ENCODE assay signal across 39 cellular contexts in genomic region chr1:7905262-7905661, GRCh38. TPM values are rescaled to one million over a fixed set of nuclear protein-coding genes. Genes with fewer than 3 reads are reported as not detected.
"Had no signal": no experiment of that assay in that cellular context is flagged by ENCODE, and none has a peak within 500 bp of the region (broad histone marks: within the 10 kb centered on the region; RNA-seq: fewer than 3 reads in every experiment).

No MANE protein-coding gene starts in this region.

- H3K27me3 Mint-ChIP-seq: activated B cell treated with CpG ODN at 0.5 μM for 24 hours; activated CD4-positive, alpha-beta memory T cell treated with anti-CD3 and anti-CD28 coated beads for 36 hours; activated CD8-positive, alpha-beta T cell treated with anti-CD3 and anti-CD28 coated beads for 36 hours; activated naive CD8-positive, alpha-beta T cell treated with anti-CD3 and anti-CD28 coated beads for 36 hours; activated T-helper 17 cell treated with anti-CD3 and anti-CD28 coated beads, Interleukin-2, amount 50 U/mL, for 72 hours; central memory CD8-positive, alpha-beta T cell had no signal

- H3K4me3 Mint-ChIP-seq: activated B cell treated with CpG ODN at 0.5 μM for 24 hours; activated CD4-positive, alpha-beta memory T cell treated with anti-CD3 and anti-CD28 coated beads for 36 hours; activated CD4-positive, alpha-beta T cell treated with anti-CD3 and anti-CD28 coated beads, Interleukin-2, amount 10 ng/mL, durations not matched to agents 24 days and 14 days; activated CD8-positive, alpha-beta T cell treated with anti-CD3 and anti-CD28 coated beads for 36 hours; activated naive CD4-positive, alpha-beta T cell treated with anti-CD3 and anti-CD28 coated beads for 36 hours; activated naive CD8-positive, alpha-beta T cell treated with anti-CD3 and anti-CD28 coated beads for 36 hours; activated T-cell treated with anti-CD3 and anti-CD28 coated beads, Interleukin-2, amount 50 U/mL, for 4 hours; activated T-cell treated with anti-CD3 and anti-CD28 coated beads, Interleukin-2, amount 50 U/mL, for 72 hours; activated T-helper 1 cell treated with anti-CD3 and anti-CD28 coated beads, Interleukin-12 subunit alpha, Interleukin-12 subunit beta, Interleukin-2, Interleukin-4 antibody, amounts not matched to agents 30 ng/mL and 10 ng/mL and 1 ng/mL, durations not matched to agents 14 hours and 24 hours and 36 hours; activated T-helper 17 cell treated with anti-CD3 and anti-CD28 coated beads, Interleukin-2, amount 50 U/mL, for 72 hours; central memory CD8-positive, alpha-beta T cell; T-helper 1 cell treated with Interleukin-12 subunit alpha and Interleukin-12 subunit beta and Interleukin-4 antibody, amounts not matched to agents 30 μg/mL and 1 μg/mL, for 36 hours; T-helper 2 cell treated with Interferon-gamma antibody and Interleukin-4, amounts not matched to agents 5 μg/mL and 100 μg/mL, for 36 hours had no signal

- H3K4me1 Mint-ChIP-seq: activated T-helper 17 cell treated with anti-CD3 and anti-CD28 coated beads, Interleukin-2, amount 50 U/mL, for 72 hours; central memory CD8-positive, alpha-beta T cell had no signal

- FAIRE-seq: astrocyte, TTC549 had no signal

- H3K27ac ChIP-seq: adrenal gland, body of pancreas, brain microvascular endothelial cell, breast epithelium, VCaP had no signal

- DNase-seq: activated B cell treated with CpG ODN at 0.5 μM for 24 hours; activated CD4-positive, alpha-beta memory T cell treated with anti-CD3 and anti-CD28 coated beads for 36 hours; activated CD4-positive, alpha-beta T cell treated with anti-CD3 and anti-CD28 coated beads for 4 hours; activated CD4-positive, alpha-beta T cell treated with anti-CD3 and anti-CD28 coated beads, Interleukin-2, amount 10 ng/mL, durations not matched to agents 24 days and 14 days; activated CD4-positive, alpha-beta T cell treated with anti-CD3 and anti-CD28 coated beads, Interleukin-2, amount 50 U/mL, for 1 hour; activated CD4-positive, alpha-beta T cell treated with anti-CD3 and anti-CD28 coated beads, Interleukin-2, amount 50 U/mL, for 4 hours; activated CD4-positive, CD25-positive, alpha-beta regulatory T cell treated with anti-CD3 and anti-CD28 coated beads, Interleukin-2, amount 50 U/mL, for 72 hours; activated CD8-positive, alpha-beta memory T cell treated with anti-CD3 and anti-CD28 coated beads, Interleukin-2, amount 50 U/mL, for 4 hours; activated CD8-positive, alpha-beta T cell treated with anti-CD3 and anti-CD28 coated beads for 36 hours; activated gamma-delta T cell treated with Interleukin-2 at 50 U/mL for 16 hours; activated naive CD4-positive, alpha-beta T cell; activated naive CD4-positive, alpha-beta T cell treated with anti-CD3 and anti-CD28 coated beads for 36 hours; activated naive CD4-positive, alpha-beta T cell treated with anti-CD3 and anti-CD28 coated beads, Interleukin-2, amount 50 U/mL, for 16 hours; activated naive CD8-positive, alpha-beta T cell treated with anti-CD3 and anti-CD28 coated beads for 36 hours; activated T-cell treated with anti-CD3 and anti-CD28 coated beads for 4 hours; activated T-cell treated with anti-CD3 and anti-CD28 coated beads, Interleukin-2, amount 50 U/mL, for 1 hour; activated T-cell treated with anti-CD3 and anti-CD28 coated beads, Interleukin-2, amount 50 U/mL, for 4 hours; activated T-cell treated with anti-CD3 and anti-CD28 coated beads, Interleukin-2, amount 50 U/mL, for 72 hours; adrenal gland; amniotic stem cell; aorta; body of pancreas; brain microvascular endothelial cell; cerebellar nuclear complex; SW 1271; T-helper 1 cell; T-helper 2 cell; T-helper 9 cell had no signal

- H3K4me3 ChIP-seq: adrenal gland, body of pancreas, breast epithelium had no signal

- H3K36me3 ChIP-seq: adrenal gland, brain microvascular endothelial cell, breast epithelium had no signal

- H3K27ac Mint-ChIP-seq: activated B cell treated with CpG ODN at 0.5 μM for 24 hours; activated CD4-positive, alpha-beta memory T cell treated with anti-CD3 and anti-CD28 coated beads for 36 hours; activated CD4-positive, alpha-beta T cell treated with anti-CD3 and anti-CD28 coated beads, Interleukin-2, amount 10 ng/mL, durations not matched to agents 24 days and 14 days; activated CD8-positive, alpha-beta T cell treated with anti-CD3 and anti-CD28 coated beads for 36 hours; activated naive CD4-positive, alpha-beta T cell treated with anti-CD3 and anti-CD28 coated beads for 36 hours; activated naive CD4-positive, alpha-beta T cell treated with anti-CD3 and anti-CD28 coated beads, Interleukin-2, amount 50 U/mL, for 72 hours; activated naive CD8-positive, alpha-beta T cell treated with anti-CD3 and anti-CD28 coated beads for 36 hours; activated T-cell treated with anti-CD3 and anti-CD28 coated beads, Interleukin-2, amount 50 U/mL, for 72 hours; activated T-helper 1 cell treated with anti-CD3 and anti-CD28 coated beads, Interleukin-12 subunit alpha, Interleukin-12 subunit beta, Interleukin-2, Interleukin-4 antibody, amounts not matched to agents 30 ng/mL and 10 ng/mL and 1 ng/mL, durations not matched to agents 14 hours and 24 hours and 36 hours; T-helper 1 cell treated with Interleukin-12 subunit alpha and Interleukin-12 subunit beta and Interleukin-4 antibody, amounts not matched to agents 30 μg/mL and 1 μg/mL, for 36 hours; T-helper 2 cell treated with Interferon-gamma antibody and Interleukin-4, amounts not matched to agents 5 μg/mL and 100 μg/mL, for 36 hours had no signal

- H3K4me1 ChIP-seq: adrenal gland, body of pancreas, breast epithelium had no signal

- H3K36me3 Mint-ChIP-seq: activated CD4-positive, alpha-beta memory T cell treated with anti-CD3 and anti-CD28 coated beads for 36 hours; activated naive CD4-positive, alpha-beta T cell treated with anti-CD3 and anti-CD28 coated beads, Interleukin-2, amount 50 U/mL, for 72 hours had no signal

- ATAC-seq: activated CD8-positive, alpha-beta T cell treated with anti-CD3 and anti-CD28 coated beads for 36 hours; activated naive CD4-positive, alpha-beta T cell treated with anti-CD3 and anti-CD28 coated beads, Interleukin-2, amount 50 U/mL, for 72 hours; activated T-cell treated with anti-CD3 and anti-CD28 coated beads, Interleukin-2, amount 50 U/mL, for 4 hours; activated T-cell treated with anti-CD3 and anti-CD28 coated beads, Interleukin-2, amount 50 U/mL, for 72 hours; activated T-helper 17 cell treated with anti-CD3 and anti-CD28 coated beads, Interleukin-2, amount 50 U/mL, for 72 hours; body of pancreas had no signal

- H3K9me3 ChIP-seq: adrenal gland, body of pancreas, breast epithelium had no signal

- H3K27me3 ChIP-seq: adrenal gland, body of pancreas, brain microvascular endothelial cell, breast epithelium had no signal

- H3K9me3 Mint-ChIP-seq: activated B cell treated with CpG ODN at 0.5 μM for 24 hours; activated CD4-positive, alpha-beta memory T cell treated with anti-CD3 and anti-CD28 coated beads for 36 hours; activated CD4-positive, alpha-beta T cell treated with anti-CD3 and anti-CD28 coated beads, Interleukin-2, amount 10 ng/mL, durations not matched to agents 24 days and 14 days; activated CD8-positive, alpha-beta T cell treated with anti-CD3 and anti-CD28 coated beads for 36 hours; activated naive CD4-positive, alpha-beta T cell treated with anti-CD3 and anti-CD28 coated beads for 36 hours; activated naive CD4-positive, alpha-beta T cell treated with anti-CD3 and anti-CD28 coated beads, Interleukin-2, amount 50 U/mL, for 72 hours; activated naive CD8-positive, alpha-beta T cell treated with anti-CD3 and anti-CD28 coated beads for 36 hours; activated T-cell treated with anti-CD3 and anti-CD28 coated beads, Interleukin-2, amount 50 U/mL, for 4 hours; activated T-cell treated with anti-CD3 and anti-CD28 coated beads, Interleukin-2, amount 50 U/mL, for 72 hours; activated T-helper 1 cell treated with anti-CD3 and anti-CD28 coated beads, Interleukin-12 subunit alpha, Interleukin-12 subunit beta, Interleukin-2, Interleukin-4 antibody, amounts not matched to agents 30 ng/mL and 10 ng/mL and 1 ng/mL, durations not matched to agents 14 hours and 24 hours and 36 hours; activated T-helper 17 cell treated with anti-CD3 and anti-CD28 coated beads, Interleukin-2, amount 50 U/mL, for 72 hours; central memory CD8-positive, alpha-beta T cell; T-helper 1 cell treated with Interleukin-12 subunit alpha and Interleukin-12 subunit beta and Interleukin-4 antibody, amounts not matched to agents 30 μg/mL and 1 μg/mL, for 36 hours; T-helper 2 cell treated with Interferon-gamma antibody and Interleukin-4, amounts not matched to agents 5 μg/mL and 100 μg/mL, for 36 hours had no signal

RNA-seq across cellular contexts. Expression of gene TNFRSF9, which starts 35.4 kb away (rescaled TPM):
- polyA plus RNA-seq: aorta had no signal

RNA-seq across cellular contexts. Expression of gene UTS2, which starts 52.4 kb away (rescaled TPM):
- total RNA-seq: activated CD4-positive, alpha-beta memory T cell treated with anti-CD3 and anti-CD28 coated beads for 36 hours; activated CD4-positive, alpha-beta T cell treated with anti-CD3 and anti-CD28 coated beads, Interleukin-2, amount 10 ng/mL, durations not matched to agents 24 days and 14 days; activated CD8-positive, alpha-beta T cell treated with anti-CD3 and anti-CD28 coated beads for 36 hours; activated naive CD4-positive, alpha-beta T cell treated with anti-CD3 and anti-CD28 coated beads for 36 hours; activated T-cell treated with anti-CD3 and anti-CD28 coated beads, Interleukin-2, amount 50 U/mL, for 72 hours; activated T-helper 1 cell treated with anti-CD3 and anti-CD28 coated beads, Interleukin-12 subunit alpha, Interleukin-12 subunit beta, Interleukin-2, Interleukin-4 antibody, amounts not matched to agents 30 ng/mL and 10 ng/mL and 1 ng/mL, durations not matched to agents 14 hours and 24 hours and 36 hours; astrocyte; body of pancreas; cardiac septum had no signal
